Comparison of ENCODE assay signal across 20 cellular contexts in genomic region chr10:116973946-116974345, GRCh38. TPM values are rescaled to one million over a fixed set of nuclear protein-coding genes. Genes with fewer than 3 reads are reported as not detected.
DNase-seq lines count a peak whose midpoint lies in the region; ATAC-seq, FAIRE-seq and TF ChIP-seq lines count a peak whose summit lies in the region.
"Had no signal": no experiment of that assay in that cellular context is flagged by ENCODE, and none has a peak within 500 bp of the region (broad histone marks: within the 10 kb centered on the region; RNA-seq: fewer than 3 reads in every experiment).

No MANE protein-coding gene starts in this region.

- TF ChIP-seq CTCF in endothelial cell of umbilical vein (IDR thresholded peaks at IDR 0.05; ENCODE audit: extremely low read depth in 1 of 2, insufficient read depth in 1 of 2, low read depth in 1 of 2, low read length in 2 of 2): no peak

- ATAC-seq in GM21723 (IDR thresholded peaks at IDR 0.05; ENCODE audit: unreplicated experiment): no peak
- ATAC-seq: activated T-cell treated with anti-CD3 and anti-CD28 coated beads, Interleukin-2, amount 50 U/mL, for 72 hours; left ventricle myocardium superior; natural killer cell had no signal

- dilution Hi-C loops in endothelial cell of umbilical vein (cut with MboI; ENCODE audit: extremely low pct_ligation_motif_present, low sequenced_read_pairs): no loop called here

- H3K9me3 ChIP-seq in HUES48 (ENCODE audit: control insufficient read depth, insufficient read depth, low read length) (no peaks in the 10 kb centered on the region), SK-N-MC (ENCODE audit: low read depth, low read length) (no peaks in the 10 kb centered on the region), endothelial cell of umbilical vein (replicated peaks; ENCODE audit: control insufficient read depth, insufficient read depth, low read length) (no peaks in the 10 kb centered on the region), skeletal muscle satellite cell (replicated peaks; ENCODE audit: low read length) (no peaks in the 10 kb centered on the region)
- H3K9me3 ChIP-seq: MG63, right atrium auricular region, thyroid gland had no signal

- H3K36me3 ChIP-seq in HUES48 (ENCODE audit: control insufficient read depth, insufficient read depth, low read length) (no peaks in the 10 kb centered on the region), SK-N-MC (ENCODE audit: insufficient read depth, low read length) (no peaks in the 10 kb centered on the region), endothelial cell of umbilical vein (ENCODE audit: control insufficient read depth in 2 of 2, extremely low read depth in 1 of 2, insufficient read depth in 2 of 2, low read length in 2 of 2) (peaks cover 0 to 3% of the 10 kb centered on the region in 2 experiments), skeletal muscle satellite cell (ENCODE audit: insufficient read depth, low read length) (no peaks in the 10 kb centered on the region)
- H3K36me3 ChIP-seq: right atrium auricular region had no signal

- peaks cover 13% of the 10 kb centered on the region for H3K79me2 ChIP-seq in endothelial cell of umbilical vein (ENCODE audit: control insufficient read depth, insufficient read depth, low read length)

- H3K4me1 ChIP-seq in HUES48 (ENCODE audit: control insufficient read depth, insufficient read depth, low read length) (peaks cover 25% of the 10 kb centered on the region), endothelial cell of umbilical vein (ENCODE audit: control insufficient read depth, extremely low read depth, insufficient read depth, low read length) (peaks cover 20% of the 10 kb centered on the region), skeletal muscle satellite cell (ENCODE audit: control insufficient read depth, insufficient read depth, low read length) (peaks cover 20% of the 10 kb centered on the region)
- H3K4me1 ChIP-seq: right atrium auricular region, thyroid gland had no signal

- H3K9ac ChIP-seq in HUES48 (ENCODE audit: low read depth, low read length) (no peak overlapping the region), SK-N-MC (ENCODE audit: insufficient read length) (no peak overlapping the region), endothelial cell of umbilical vein (replicated peaks; ENCODE audit: extremely low read depth, insufficient read depth, low read length) (peak overlapping the region; percentile 47), skeletal muscle satellite cell (ENCODE audit: low read depth, low read length) (no peak overlapping the region)

- H4K20me1 ChIP-seq in endothelial cell of umbilical vein (replicated peaks; ENCODE audit: control insufficient read depth, extremely low read depth, insufficient read depth, low read length): no peaks in the 10 kb centered on the region

- no peak for FAIRE-seq in endothelial cell of umbilical vein (lab: Jason Lieb, UNC)

- BruUV-seq in endothelial cell of umbilical vein (replicated peaks; lab: Mats Ljungman, UMichigan): no TSS peak

- H3K27me3 ChIP-seq in HUES48 (ENCODE audit: control insufficient read depth, insufficient read depth, low read length) (no peaks in the 10 kb centered on the region), endothelial cell of umbilical vein (ENCODE audit: control insufficient read depth in 2 of 2, insufficient read depth in 2 of 2, low read length in 2 of 2) (no peaks in the 10 kb centered on the region), skeletal muscle satellite cell (ENCODE audit: control insufficient read depth, insufficient read depth, low read length) (no peaks in the 10 kb centered on the region)
- H3K27me3 ChIP-seq: MG63, right atrium auricular region, thyroid gland had no signal

- H3K4me3 ChIP-seq in HUES48 (ENCODE audit: low read depth, low read length): no peak overlapping the region; the same call in 1 of the 2 replicates
- H3K4me3 ChIP-seq in SK-N-MC: peak overlapping the region; percentile 22; the same call in 1 of the 2 replicates
- peak overlapping the region in 2 of 3 experiments; percentile 40 to 54 for H3K4me3 ChIP-seq in endothelial cell of umbilical vein (replicated peaks in 1 of 3; ENCODE audit: insufficient read depth in 1 of 3, low read depth in 1 of 3, low read length in 3 of 3)
- no peak overlapping the region for H3K4me3 ChIP-seq in skeletal muscle satellite cell (ENCODE audit: low read length)
- H3K4me3 ChIP-seq: MG63, right atrium auricular region, thyroid gland had no signal

- intact Hi-C loops in endothelial cell of umbilical vein (cut with micrococcal nuclease): loop anchor here (1.0 kb wide), 2 partner anchors 26 to 30 kb away; no protein-coding TSS in a partner anchor

- POLR2A ChIA-PET in endothelial cell of umbilical vein (lab: Charles Lee): no interaction called here

- no peak overlapping the region for H2AFZ ChIP-seq in endothelial cell of umbilical vein (ENCODE audit: low read depth, low read length)

- peak overlapping the region; percentile 32 for H3K27ac ChIP-seq in HUES48 (ENCODE audit: low read depth, low read length)
- H3K27ac ChIP-seq in SK-N-MC: peak overlapping the region; percentile 62; the same call in 1 of the 2 replicates
- H3K27ac ChIP-seq in endothelial cell of umbilical vein (ENCODE audit: insufficient read depth, low read depth, low read length): peak overlapping the region; percentile 63
- H3K27ac ChIP-seq: right atrium auricular region, thyroid gland had no signal

- peak overlapping the region; percentile 99 for H3K4me2 ChIP-seq in endothelial cell of umbilical vein (ENCODE audit: insufficient read depth, low read length)
- peak overlapping the region; percentile 73 for H3K4me2 ChIP-seq in skeletal muscle satellite cell (ENCODE audit: low read length)

- DNase-seq in SK-N-MC (ENCODE audit: low read depth, low spot score) (no peak), endothelial cell of umbilical vein (ENCODE audit: low read depth, low spot score) (no peak), iPS-NIHi7 (ENCODE audit: extremely low spot score) (no peak), SHP77 (lab: John Stamatoyannopoulos, UW) (no peak)
- DNase-seq: activated CD4-positive, alpha-beta T cell treated with anti-CD3 and anti-CD28 coated beads for 48 hours; activated naive CD4-positive, alpha-beta T cell treated with anti-CD3 and anti-CD28 coated beads, Interleukin-2, amount 10 ng/mL, durations not matched to agents 7 days and 5 days; activated T-cell treated with anti-CD3 and anti-CD28 coated beads, Interleukin-2, amount 50 U/mL, for 72 hours; CD4-positive, alpha-beta memory T cell; left ventricle myocardium superior; natural killer cell; NCI-H1417; NCI-H2081 treated with DMSO at 0.1 percent for 48 hours; NCI-H510A; stimulated activated naive CD4-positive, alpha-beta T cell treated with Interleukin-2 at 50 U/mL for 16 hours; thyroid gland had no signal

- TF ChIP-seq POLR2A in endothelial cell of umbilical vein (IDR thresholded peaks at IDR 0.05; ENCODE audit: low read depth, low read length): no peak

- H3K9me1 ChIP-seq in endothelial cell of umbilical vein (replicated peaks; ENCODE audit: control insufficient read depth, extremely low read depth, insufficient read depth, low read length): no peaks in the 10 kb centered on the region

- CTCF ChIA-PET in endothelial cell of umbilical vein (lab: Charles Lee): interaction anchor here (0.8 to 2.7 kb wide), 10 partner anchors 9 to 201 kb away, joined by 3 to 20 read pairs (median 4); no protein-coding TSS in a partner anchor

TF ChIP-seq in endothelial cell of umbilical vein, 7 proteins besides CTCF, POLR2A, EP300 and RAD21:
- TF ChIP-seq MYC (IDR thresholded peaks at IDR 0.05; ENCODE audit: low read depth, low read length) (no peak), EZH2 (IDR thresholded peaks at IDR 0.05; ENCODE audit: borderline replicate concordance, low read depth, low read length, severe bottlenecking) (no peak), POLR2AphosphoS5 (IDR thresholded peaks at IDR 0.05; ENCODE audit: insufficient read depth, low read depth, low read length) (no peak), FOS (IDR thresholded peaks at IDR 0.05; ENCODE audit: borderline replicate concordance, insufficient read depth, low read length) (no peak), MAX (IDR thresholded peaks at IDR 0.05; ENCODE audit: insufficient read depth, insufficient read length) (no peak)

RNA-seq across cellular contexts. Expression of gene SHTN1, which starts 31.0 kb away (rescaled TPM):
- total RNA-seq in endothelial cell of umbilical vein: 29.7 and 36.5 TPM in 2 replicates
- 4.0 and 4.8 TPM in 2 replicates for polyA plus RNA-seq in endothelial cell of umbilical vein
- 8.1 and 8.6 TPM in 2 replicates for polyA plus RNA-seq in endothelial cell of umbilical vein (2011; cell fraction: cytosol; rRNA removed)
- 42.9 and 55.6 TPM in 2 replicates for polyA plus RNA-seq in endothelial cell of umbilical vein (2011; cell fraction: nucleus; rRNA removed)
- 21.6 and 23.8 TPM in 2 replicates for polyA plus RNA-seq in endothelial cell of umbilical vein (2012)
- polyA minus RNA-seq in endothelial cell of umbilical vein: 4.6 and 9.7 TPM in 2 replicates
- polyA minus RNA-seq in endothelial cell of umbilical vein (2011; cell fraction: cytosol; rRNA and poly(A)+ RNA removed): 6.1 TPM
- polyA minus RNA-seq in endothelial cell of umbilical vein (2011; cell fraction: nucleus; rRNA and poly(A)+ RNA removed): 21.6 and 28.3 TPM in 2 replicates
- 0.44 and 0.76 TPM in 2 replicates for total RNA-seq in skeletal muscle satellite cell (2012; rRNA removed)

Comparison
In these comparisons a context has a peak if more than half of its experiments do, and no peak if none do; other contexts are left out.
1. H3K4me3 ChIP-seq: peak in SK-N-MC (single experiment) and endothelial cell of umbilical vein (2 of 3); none in HUES48 (single experiment) and skeletal muscle satellite cell (single experiment).
2. Peak in every context shown above with its lines, with median percentiles within 50 percentile points of each other: H3K27ac ChIP-seq.